In the genomic region with DNA sequence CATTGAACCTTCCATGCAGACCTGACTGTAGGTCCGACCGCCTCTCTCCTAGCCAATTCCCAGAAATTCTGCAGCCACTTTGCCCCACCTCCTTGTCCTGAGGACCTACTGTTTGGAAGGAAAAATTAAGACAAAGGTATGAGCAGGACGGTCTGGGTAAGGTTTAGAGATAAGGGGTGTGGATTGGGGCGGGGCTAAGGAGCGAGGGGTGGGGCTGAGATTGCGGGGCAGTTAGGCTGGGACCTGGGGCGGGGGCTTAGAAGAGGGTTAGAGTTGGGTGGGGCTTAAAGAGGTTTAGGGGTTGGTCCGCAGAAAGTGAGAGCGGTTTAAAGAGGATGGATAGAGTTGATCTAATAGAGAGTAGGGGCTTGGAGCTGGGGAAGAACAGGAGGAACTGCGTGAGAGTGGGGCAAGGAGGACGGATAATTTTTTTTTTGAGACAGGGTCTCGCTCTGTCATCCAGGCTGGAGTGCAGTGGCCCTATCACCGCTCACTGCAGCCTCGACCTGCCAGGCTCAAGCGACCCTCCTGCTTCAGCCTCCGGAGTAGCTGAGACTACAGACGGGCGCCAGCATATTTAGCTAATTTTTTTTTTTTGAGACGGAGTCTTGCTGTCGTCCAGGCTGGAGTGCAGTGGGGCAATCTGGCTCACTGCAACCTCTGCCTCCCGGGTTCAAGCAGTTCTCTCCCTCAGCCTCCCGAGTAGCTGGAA, we compare ENCODE assay signal across 8 cellular contexts. TPM values are rescaled to one million over a fixed set of nuclear protein-coding genes. Genes with fewer than 3 reads are reported as not detected.
DNase-seq lines count a peak whose midpoint lies in the region; ATAC-seq and TF ChIP-seq lines count a peak whose summit lies in the region.
"Had no signal": no experiment of that assay in that cellular context is flagged by ENCODE, and none has a peak within 500 bp of the region (broad histone marks: within the 10 kb centered on the region; RNA-seq: fewer than 3 reads in every experiment).

No MANE protein-coding gene starts in this region.

- POLR2A ChIA-PET in RWPE1 (lab: Yijun Ruan, JAX; ENCODE audit: low non-redundant PET): no interaction called here

- intact Hi-C loops in psoas muscle (cut with DNase I): no loop called here

- no peaks in the 10 kb centered on the region for H3K9me3 ChIP-seq in ES-I3 (ENCODE audit: control insufficient read depth, insufficient read depth, low read length)
- no peaks in the 10 kb centered on the region for H3K9me3 ChIP-seq in psoas muscle

- ATAC-seq in psoas muscle: no peak

- TF ChIP-seq CTCF in RWPE1 (conservative IDR thresholded peaks at IDR 0.05; ENCODE audit: low read depth): no peak
- TF ChIP-seq CTCF in psoas muscle (IDR thresholded peaks at IDR 0.05): no peak

- H3K36me3 ChIP-seq in ES-I3 (ENCODE audit: insufficient read depth, low read length): 0 out of 2 replicates have a peak, but pooled peaks cover 8% of the 10 kb centered on the region
- H3K36me3 ChIP-seq in psoas muscle (ENCODE audit: insufficient read depth in 1 of 2, low read depth in 1 of 2): peaks cover 0 to 7% of the 10 kb centered on the region in 2 donors

- H3K4me1 ChIP-seq in ES-I3 (ENCODE audit: insufficient read depth, low read length) (no peaks in the 10 kb centered on the region), psoas muscle (peaks cover 32% of the 10 kb centered on the region)

- WGBS in psoas muscle, 3 donors: 67 to 81% (median 71%) methylated on average over 22 of the region's 22 CpGs

- CTCF ChIA-PET in RWPE1 (lab: Yijun Ruan, JAX): interaction anchor here (1.0 kb wide), 1 partner anchor 100 kb away, joined by 5 read pairs; no protein-coding TSS in a partner anchor

- no peaks in the 10 kb centered on the region for H3K27me3 ChIP-seq in psoas muscle (ENCODE audit: insufficient read depth in 3 of 3, low read length in 2 of 3)

- no peak for DNase-seq in RWPE1 (ENCODE audit: low spot score)
- no peak for DNase-seq in epithelial cell of prostate (ENCODE audit: low read depth, low spot score)
- DNase-seq in psoas muscle: no peak
- DNase-seq in DMS153 treated with DMSO at 0.1 percent for 48 hours (lab: John Stamatoyannopoulos, UW; ENCODE audit: unreplicated experiment): no peak
- DNase-seq in NCI-H2227 (lab: John Stamatoyannopoulos, UW; ENCODE audit: unreplicated experiment): no peak
- DNase-seq in HuH-7 (ENCODE audit: low spot score): no peak
- DNase-seq: NCI-H1048 had no signal

- H3K9ac ChIP-seq in ES-I3 (ENCODE audit: low read depth, low read length): peak overlapping the region; percentile 32; the same call in 1 of the 2 replicates

- no peak overlapping the region for H3K4me3 ChIP-seq in psoas muscle

- H3K27ac ChIP-seq in RWPE1 (peak overlapping the region; percentile 98), epithelial cell of prostate (peak overlapping the region; percentile 93), psoas muscle (peak overlapping the region; percentile 96)

RNA-seq across cellular contexts. Expression of a gene that starts 1.7 kb away (rescaled TPM):
- 10 to 100 TPM; 17.1 to 40.4 (median 25.0) TPM for total RNA-seq in psoas muscle
- 10 to 100 TPM; 11.1 to 20.3 (median 19.3) TPM for polyA plus RNA-seq in psoas muscle

RNA-seq across cellular contexts. Expression of a gene that starts 3.6 kb away (rescaled TPM):
- 10 to 100 TPM; 21.4 to 32.0 (median 24.5) TPM for total RNA-seq in psoas muscle
- polyA plus RNA-seq in psoas muscle: 10 to 100 TPM; 38.6 to 52.5 (median 41.4) TPM

RNA-seq across cellular contexts. Expression of a gene that starts 4.4 kb away (rescaled TPM):
- total RNA-seq in psoas muscle: 10 to 100 TPM in 3 of 4 donors, 1 to 10 TPM in 1; 9.9 to 23.7 (median 13.2) TPM
- 10 to 100 TPM; 10.8 to 12.1 (median 11.5) TPM for polyA plus RNA-seq in psoas muscle

RNA-seq across cellular contexts. Expression of a gene that starts 20.6 kb away (rescaled TPM):
- 10 to 100 TPM in 3 of 4 donors, 1 to 10 TPM in 1; 9.0 to 22.2 (median 11.4) TPM for total RNA-seq in psoas muscle
- 10 to 100 TPM in 1 of 3 donors, 1 to 10 TPM in 2; 4.9 to 14.9 (median 7.3) TPM for polyA plus RNA-seq in psoas muscle

RNA-seq across cellular contexts. Expression of a gene that starts 23.1 kb away (rescaled TPM):
- total RNA-seq in psoas muscle: 10 to 100 TPM; 21.8 to 81.6 (median 29.5) TPM
- polyA plus RNA-seq in psoas muscle: 10 to 100 TPM in 2 of 3 donors, 1 to 10 TPM in 1; 4.2 to 22.9 (median 14.2) TPM
